In genomic region chr15:46894644-46895043, GRCh38 we compare ENCODE assay signal across 34 cellular contexts.
"Had no signal": no experiment of that assay in that cellular context is flagged by ENCODE, and none has a peak within 500 bp of the region (broad histone marks: within the 10 kb centered on the region; RNA-seq: fewer than 3 reads in every experiment).

No MANE protein-coding gene starts in this region.

- H3K36me3 ChIP-seq: MG63 had no signal

- H3K9me3 ChIP-seq: MG63 had no signal

- H3K4me2 ChIP-seq: KMS-11 had no signal

- H3K27me3 ChIP-seq: MG63 had no signal

- H3K27ac ChIP-seq: KMS-11 had no signal

- H3K4me3 ChIP-seq: MG63 had no signal

- DNase-seq: Karpas-422, Kasumi-1, KG1, MG63, MM.1S, MV-4-11, NCI-H1048, NCI-H1092, NCI-H1092 treated with DMSO at 0.1 percent for 48 hours, NCI-H1105, NCI-H1105 treated with DMSO at 0.1 percent for 48 hours, NCI-H1417, NCI-H1417 treated with DMSO at 0.1 percent for 48 hours, NCI-H1436, NCI-H1436 treated with DMSO at 0.1 percent for 48 hours, NCI-H146, NCI-H1694, NCI-H1694 treated with DMSO at 0.1 percent for 48 hours, NCI-H187, NCI-H187 treated with DMSO at 0.1 percent for 48 hours, NCI-H1930, NCI-H2029, NCI-H2029 treated with DMSO at 0.1 percent for 48 hours, NCI-H2081, NCI-H2081 treated with DMSO at 0.1 percent for 48 hours, NCI-H2107, NCI-H2171, NCI-H2171 treated with DMSO at 0.1 percent for 48 hours, NCI-H2227 treated with DMSO at 0.1 percent for 48 hours, NCI-H226, NCI-H345, NCI-H446, NCI-H446 treated with DMSO at 0.1 percent for 48 hours had no signal

- H3K9ac ChIP-seq: KMS-11 had no signal
